Comparison of ENCODE assay signal across 1 cellular context in the genomic region with DNA sequence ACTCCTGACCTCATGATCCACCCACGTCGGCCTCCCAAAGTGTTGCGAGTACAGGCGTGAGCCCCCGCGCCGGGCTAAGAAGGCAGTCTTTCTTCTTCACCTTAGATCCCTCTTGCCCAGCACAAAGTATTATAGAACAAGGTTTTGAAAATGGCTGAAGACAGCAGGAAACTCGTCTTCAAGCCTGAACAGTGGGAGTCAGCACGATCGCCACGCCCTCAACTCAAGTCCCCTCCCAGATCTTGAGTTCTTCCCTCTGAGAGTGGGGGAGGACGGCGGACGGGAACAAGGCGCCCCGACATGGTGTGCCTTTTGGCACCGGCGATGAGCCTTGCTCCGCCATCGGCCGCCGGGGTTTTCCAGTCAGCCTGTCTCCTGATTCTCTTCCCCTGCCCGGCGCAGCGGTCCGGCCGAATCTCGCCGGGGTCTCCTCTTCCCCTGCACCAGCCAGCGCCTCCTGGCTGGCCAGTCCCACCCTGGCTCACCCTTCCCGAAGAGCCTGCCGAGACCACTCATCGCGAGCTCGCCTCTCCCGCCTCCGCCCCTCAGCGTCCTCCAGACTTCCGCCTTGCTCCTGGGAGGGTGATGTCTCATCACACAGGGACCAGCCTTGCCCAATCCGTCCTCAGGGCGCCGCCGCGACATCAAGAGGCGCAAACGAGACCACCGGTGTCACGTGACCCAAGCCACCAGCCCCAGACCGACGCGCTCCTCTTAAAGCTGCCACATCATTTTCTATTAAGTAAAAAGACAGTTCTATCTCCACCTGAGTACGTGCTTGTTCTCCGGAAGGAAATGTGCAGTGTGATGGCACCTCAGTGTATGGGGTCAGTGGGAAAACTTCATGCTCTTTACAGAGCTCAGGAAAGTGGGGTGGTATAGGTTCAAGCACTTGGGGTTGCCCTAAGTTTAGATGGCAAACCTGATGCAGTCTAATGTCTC.
TF ChIP-seq lines count a peak whose summit lies in the region.

A gene with protein sequence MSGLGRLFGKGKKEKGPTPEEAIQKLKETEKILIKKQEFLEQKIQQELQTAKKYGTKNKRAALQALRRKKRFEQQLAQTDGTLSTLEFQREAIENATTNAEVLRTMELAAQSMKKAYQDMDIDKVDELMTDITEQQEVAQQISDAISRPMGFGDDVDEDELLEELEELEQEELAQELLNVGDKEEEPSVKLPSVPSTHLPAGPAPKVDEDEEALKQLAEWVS (minus strand): TSS at position 565 of the 942 bp plus-strand sequence. CDS start 49 bp downstream, at position 516.

TF ChIP-seq in H1, 55 proteins besides CTCF, POLR2A, EP300 and RAD21 (continued from another document):
- TF ChIP-seq SIN3A (conservative IDR thresholded peaks at IDR 0.05 in 1 of 2, IDR thresholded peaks at IDR 0.05 in 1 of 2; ENCODE audit: low read depth in 1 of 2, low read length in 2 of 2) (peak in 1 of 2 experiments; percentile 75; a peak in 1 of 4 replicates), KDM5A (IDR thresholded peaks at IDR 0.05; ENCODE audit: low read length) (peak; percentile 84), JUN (IDR thresholded peaks at IDR 0.05; ENCODE audit: low read depth, low read length) (no peak), EGR1 (IDR thresholded peaks at IDR 0.05; ENCODE audit: borderline replicate concordance, low read depth, low read length) (no peak), ZNF274 (IDR thresholded peaks at IDR 0.05; ENCODE audit: borderline replicate concordance, extremely low read depth, low read length) (no peak), RBBP5 (IDR thresholded peaks at IDR 0.05; ENCODE audit: borderline replicate concordance, low read depth, low read length) (no peak), HDAC2 (IDR thresholded peaks at IDR 0.05; ENCODE audit: borderline replicate concordance in 1 of 2, low read depth in 2 of 2, low read length in 2 of 2) (no peak), BCL11A (IDR thresholded peaks at IDR 0.05; ENCODE audit: low read depth in 2 of 2, low read length in 2 of 2) (no peak), SIX5 (IDR thresholded peaks at IDR 0.05; ENCODE audit: low read depth, low read length) (no peak), YY1 (IDR thresholded peaks at IDR 0.05; ENCODE audit: low read depth, low read length) (peak; percentile 82), HDAC6 (IDR thresholded peaks at IDR 0.05; ENCODE audit: low read depth, low read length) (no peak), POLR2AphosphoS5 (IDR thresholded peaks at IDR 0.05; ENCODE audit: low read depth, low read length) (peak; percentile 95), POU5F1 (IDR thresholded peaks at IDR 0.05; ENCODE audit: low read depth, low read length) (no peak), CBX8 (IDR thresholded peaks at IDR 0.05; ENCODE audit: borderline replicate concordance, low read depth, low read length) (no peak), CHD2 (IDR thresholded peaks at IDR 0.05; ENCODE audit: low read length) (peak; percentile 88), JUND (IDR thresholded peaks at IDR 0.05; ENCODE audit: low read length) (no peak), KDM4A (IDR thresholded peaks at IDR 0.05; ENCODE audit: low read depth, low read length, severe bottlenecking) (peak; percentile 89), NANOG (IDR thresholded peaks at IDR 0.05; ENCODE audit: insufficient read depth, low read depth, low read length, poor library complexity, severe bottlenecking) (no peak), SIRT6 (IDR thresholded peaks at IDR 0.05; ENCODE audit: low read length) (no peak), CREB1 (IDR thresholded peaks at IDR 0.05) (peak; percentile 99), CBX5 (IDR thresholded peaks at IDR 0.05; ENCODE audit: low read depth, low read length) (no peak), CTBP2 (IDR thresholded peaks at IDR 0.05; ENCODE audit: borderline replicate concordance, insufficient read depth, insufficient read length, low read length) (no peak), SP4 (IDR thresholded peaks at IDR 0.05; ENCODE audit: low read length) (0 out of 2 replicates have a peak, but pooled peaks have one; percentile 44), EZH2 (IDR thresholded peaks at IDR 0.05; ENCODE audit: low read depth, low read length, severe bottlenecking) (no peak), TCF12 (IDR thresholded peaks at IDR 0.05; ENCODE audit: low read depth, low read length) (no peak), RXRA (IDR thresholded peaks at IDR 0.05; ENCODE audit: insufficient read depth, low read depth, low read length) (no peak), ASH2L (IDR thresholded peaks at IDR 0.05; ENCODE audit: low read length) (peak; percentile 77), RFX5 (IDR thresholded peaks at IDR 0.05; ENCODE audit: borderline replicate concordance, low read depth, low read length) (no peak), FOSL1 (IDR thresholded peaks at IDR 0.05; ENCODE audit: insufficient read depth, low read depth, low read length) (no peak), SAP30 (IDR thresholded peaks at IDR 0.05; ENCODE audit: insufficient read depth, insufficient replicate concordance, low read length) (no peak), KDM1A (IDR thresholded peaks at IDR 0.05; ENCODE audit: borderline replicate concordance, low read length) (no peak), SRF (IDR thresholded peaks at IDR 0.05; ENCODE audit: low read depth, low read length) (peak; percentile 63), TBP (IDR thresholded peaks at IDR 0.05; ENCODE audit: low read depth, low read length) (peak; percentile 84; the same call in 1 of the 2 replicates), BACH1 (IDR thresholded peaks at IDR 0.05; ENCODE audit: low read length) (no peak), SP1 (IDR thresholded peaks at IDR 0.05; ENCODE audit: low read depth, low read length) (0 out of 2 replicates have a peak, but pooled peaks have one; percentile 63), GABPA (IDR thresholded peaks at IDR 0.05; ENCODE audit: borderline replicate concordance, insufficient read depth, low read length) (no peak), NRF1 (IDR thresholded peaks at IDR 0.05; ENCODE audit: low read depth, low read length) (no peak), PHF8 (conservative IDR thresholded peaks at IDR 0.05; ENCODE audit: low read depth, low read length) (peak; percentile 99), CHD1 (IDR thresholded peaks at IDR 0.05; ENCODE audit: low read depth, low read length) (no peak), TAF1 (IDR thresholded peaks at IDR 0.05; ENCODE audit: low read depth, low read length) (peak; percentile 94), RNF2 (IDR thresholded peaks at IDR 0.05; ENCODE audit: borderline replicate concordance, low read depth, low read length, missing control alignments, poor library complexity, severe bottlenecking) (no peak), BRCA1 (IDR thresholded peaks at IDR 0.05; ENCODE audit: low read depth, low read length) (no peak), CEBPB (IDR thresholded peaks at IDR 0.05; ENCODE audit: low read depth, low read length) (peak; percentile 63; the same call in 1 of the 2 replicates), SUZ12 (IDR thresholded peaks at IDR 0.05; ENCODE audit: low read length) (no peak), TAF7 (optimal IDR thresholded peaks at IDR 0.05; ENCODE audit: borderline replicate concordance, low read depth, low read length) (peak; percentile 86), SP2 (IDR thresholded peaks at IDR 0.05; ENCODE audit: low read length) (no peak), GTF2F1 (IDR thresholded peaks at IDR 0.05; ENCODE audit: borderline replicate concordance, low read depth, low read length) (peak; percentile 80; the same call in 1 of the 2 replicates)
- TF ChIP-seq, protein P1, sequence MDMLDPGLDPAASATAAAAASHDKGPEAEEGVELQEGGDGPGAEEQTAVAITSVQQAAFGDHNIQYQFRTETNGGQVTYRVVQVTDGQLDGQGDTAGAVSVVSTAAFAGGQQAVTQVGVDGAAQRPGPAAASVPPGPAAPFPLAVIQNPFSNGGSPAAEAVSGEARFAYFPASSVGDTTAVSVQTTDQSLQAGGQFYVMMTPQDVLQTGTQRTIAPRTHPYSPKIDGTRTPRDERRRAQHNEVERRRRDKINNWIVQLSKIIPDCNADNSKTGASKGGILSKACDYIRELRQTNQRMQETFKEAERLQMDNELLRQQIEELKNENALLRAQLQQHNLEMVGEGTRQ (IDR thresholded peaks at IDR 0.05; ENCODE audit: low read length) = peak; percentile 97
- TF ChIP-seq, protein P2, sequence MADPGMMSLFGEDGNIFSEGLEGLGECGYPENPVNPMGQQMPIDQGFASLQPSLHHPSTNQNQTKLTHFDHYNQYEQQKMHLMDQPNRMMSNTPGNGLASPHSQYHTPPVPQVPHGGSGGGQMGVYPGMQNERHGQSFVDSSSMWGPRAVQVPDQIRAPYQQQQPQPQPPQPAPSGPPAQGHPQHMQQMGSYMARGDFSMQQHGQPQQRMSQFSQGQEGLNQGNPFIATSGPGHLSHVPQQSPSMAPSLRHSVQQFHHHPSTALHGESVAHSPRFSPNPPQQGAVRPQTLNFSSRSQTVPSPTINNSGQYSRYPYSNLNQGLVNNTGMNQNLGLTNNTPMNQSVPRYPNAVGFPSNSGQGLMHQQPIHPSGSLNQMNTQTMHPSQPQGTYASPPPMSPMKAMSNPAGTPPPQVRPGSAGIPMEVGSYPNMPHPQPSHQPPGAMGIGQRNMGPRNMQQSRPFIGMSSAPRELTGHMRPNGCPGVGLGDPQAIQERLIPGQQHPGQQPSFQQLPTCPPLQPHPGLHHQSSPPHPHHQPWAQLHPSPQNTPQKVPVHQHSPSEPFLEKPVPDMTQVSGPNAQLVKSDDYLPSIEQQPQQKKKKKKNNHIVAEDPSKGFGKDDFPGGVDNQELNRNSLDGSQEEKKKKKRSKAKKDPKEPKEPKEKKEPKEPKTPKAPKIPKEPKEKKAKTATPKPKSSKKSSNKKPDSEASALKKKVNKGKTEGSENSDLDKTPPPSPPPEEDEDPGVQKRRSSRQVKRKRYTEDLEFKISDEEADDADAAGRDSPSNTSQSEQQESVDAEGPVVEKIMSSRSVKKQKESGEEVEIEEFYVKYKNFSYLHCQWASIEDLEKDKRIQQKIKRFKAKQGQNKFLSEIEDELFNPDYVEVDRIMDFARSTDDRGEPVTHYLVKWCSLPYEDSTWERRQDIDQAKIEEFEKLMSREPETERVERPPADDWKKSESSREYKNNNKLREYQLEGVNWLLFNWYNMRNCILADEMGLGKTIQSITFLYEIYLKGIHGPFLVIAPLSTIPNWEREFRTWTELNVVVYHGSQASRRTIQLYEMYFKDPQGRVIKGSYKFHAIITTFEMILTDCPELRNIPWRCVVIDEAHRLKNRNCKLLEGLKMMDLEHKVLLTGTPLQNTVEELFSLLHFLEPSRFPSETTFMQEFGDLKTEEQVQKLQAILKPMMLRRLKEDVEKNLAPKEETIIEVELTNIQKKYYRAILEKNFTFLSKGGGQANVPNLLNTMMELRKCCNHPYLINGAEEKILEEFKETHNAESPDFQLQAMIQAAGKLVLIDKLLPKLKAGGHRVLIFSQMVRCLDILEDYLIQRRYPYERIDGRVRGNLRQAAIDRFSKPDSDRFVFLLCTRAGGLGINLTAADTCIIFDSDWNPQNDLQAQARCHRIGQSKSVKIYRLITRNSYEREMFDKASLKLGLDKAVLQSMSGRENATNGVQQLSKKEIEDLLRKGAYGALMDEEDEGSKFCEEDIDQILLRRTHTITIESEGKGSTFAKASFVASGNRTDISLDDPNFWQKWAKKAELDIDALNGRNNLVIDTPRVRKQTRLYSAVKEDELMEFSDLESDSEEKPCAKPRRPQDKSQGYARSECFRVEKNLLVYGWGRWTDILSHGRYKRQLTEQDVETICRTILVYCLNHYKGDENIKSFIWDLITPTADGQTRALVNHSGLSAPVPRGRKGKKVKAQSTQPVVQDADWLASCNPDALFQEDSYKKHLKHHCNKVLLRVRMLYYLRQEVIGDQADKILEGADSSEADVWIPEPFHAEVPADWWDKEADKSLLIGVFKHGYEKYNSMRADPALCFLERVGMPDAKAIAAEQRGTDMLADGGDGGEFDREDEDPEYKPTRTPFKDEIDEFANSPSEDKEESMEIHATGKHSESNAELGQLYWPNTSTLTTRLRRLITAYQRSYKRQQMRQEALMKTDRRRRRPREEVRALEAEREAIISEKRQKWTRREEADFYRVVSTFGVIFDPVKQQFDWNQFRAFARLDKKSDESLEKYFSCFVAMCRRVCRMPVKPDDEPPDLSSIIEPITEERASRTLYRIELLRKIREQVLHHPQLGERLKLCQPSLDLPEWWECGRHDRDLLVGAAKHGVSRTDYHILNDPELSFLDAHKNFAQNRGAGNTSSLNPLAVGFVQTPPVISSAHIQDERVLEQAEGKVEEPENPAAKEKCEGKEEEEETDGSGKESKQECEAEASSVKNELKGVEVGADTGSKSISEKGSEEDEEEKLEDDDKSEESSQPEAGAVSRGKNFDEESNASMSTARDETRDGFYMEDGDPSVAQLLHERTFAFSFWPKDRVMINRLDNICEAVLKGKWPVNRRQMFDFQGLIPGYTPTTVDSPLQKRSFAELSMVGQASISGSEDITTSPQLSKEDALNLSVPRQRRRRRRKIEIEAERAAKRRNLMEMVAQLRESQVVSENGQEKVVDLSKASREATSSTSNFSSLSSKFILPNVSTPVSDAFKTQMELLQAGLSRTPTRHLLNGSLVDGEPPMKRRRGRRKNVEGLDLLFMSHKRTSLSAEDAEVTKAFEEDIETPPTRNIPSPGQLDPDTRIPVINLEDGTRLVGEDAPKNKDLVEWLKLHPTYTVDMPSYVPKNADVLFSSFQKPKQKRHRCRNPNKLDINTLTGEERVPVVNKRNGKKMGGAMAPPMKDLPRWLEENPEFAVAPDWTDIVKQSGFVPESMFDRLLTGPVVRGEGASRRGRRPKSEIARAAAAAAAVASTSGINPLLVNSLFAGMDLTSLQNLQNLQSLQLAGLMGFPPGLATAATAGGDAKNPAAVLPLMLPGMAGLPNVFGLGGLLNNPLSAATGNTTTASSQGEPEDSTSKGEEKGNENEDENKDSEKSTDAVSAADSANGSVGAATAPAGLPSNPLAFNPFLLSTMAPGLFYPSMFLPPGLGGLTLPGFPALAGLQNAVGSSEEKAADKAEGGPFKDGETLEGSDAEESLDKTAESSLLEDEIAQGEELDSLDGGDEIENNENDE (IDR thresholded peaks at IDR 0.05; ENCODE audit: insufficient replicate concordance, low read length) = no peak
- TF ChIP-seq, protein P3, sequence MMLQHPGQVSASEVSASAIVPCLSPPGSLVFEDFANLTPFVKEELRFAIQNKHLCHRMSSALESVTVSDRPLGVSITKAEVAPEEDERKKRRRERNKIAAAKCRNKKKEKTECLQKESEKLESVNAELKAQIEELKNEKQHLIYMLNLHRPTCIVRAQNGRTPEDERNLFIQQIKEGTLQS (IDR thresholded peaks at IDR 0.05; ENCODE audit: insufficient read depth, low read depth, low read length) = peak; percentile 95
- TF ChIP-seq, protein P4, sequence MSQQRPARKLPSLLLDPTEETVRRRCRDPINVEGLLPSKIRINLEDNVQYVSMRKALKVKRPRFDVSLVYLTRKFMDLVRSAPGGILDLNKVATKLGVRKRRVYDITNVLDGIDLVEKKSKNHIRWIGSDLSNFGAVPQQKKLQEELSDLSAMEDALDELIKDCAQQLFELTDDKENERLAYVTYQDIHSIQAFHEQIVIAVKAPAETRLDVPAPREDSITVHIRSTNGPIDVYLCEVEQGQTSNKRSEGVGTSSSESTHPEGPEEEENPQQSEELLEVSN (IDR thresholded peaks at IDR 0.05) = peak; percentile 66
- TF ChIP-seq, protein P5, sequence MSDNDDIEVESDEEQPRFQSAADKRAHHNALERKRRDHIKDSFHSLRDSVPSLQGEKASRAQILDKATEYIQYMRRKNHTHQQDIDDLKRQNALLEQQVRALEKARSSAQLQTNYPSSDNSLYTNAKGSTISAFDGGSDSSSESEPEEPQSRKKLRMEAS (IDR thresholded peaks at IDR 0.05) = peak; percentile 45
